Comparison of ENCODE assay signal across 9 cellular contexts in the genomic region with DNA sequence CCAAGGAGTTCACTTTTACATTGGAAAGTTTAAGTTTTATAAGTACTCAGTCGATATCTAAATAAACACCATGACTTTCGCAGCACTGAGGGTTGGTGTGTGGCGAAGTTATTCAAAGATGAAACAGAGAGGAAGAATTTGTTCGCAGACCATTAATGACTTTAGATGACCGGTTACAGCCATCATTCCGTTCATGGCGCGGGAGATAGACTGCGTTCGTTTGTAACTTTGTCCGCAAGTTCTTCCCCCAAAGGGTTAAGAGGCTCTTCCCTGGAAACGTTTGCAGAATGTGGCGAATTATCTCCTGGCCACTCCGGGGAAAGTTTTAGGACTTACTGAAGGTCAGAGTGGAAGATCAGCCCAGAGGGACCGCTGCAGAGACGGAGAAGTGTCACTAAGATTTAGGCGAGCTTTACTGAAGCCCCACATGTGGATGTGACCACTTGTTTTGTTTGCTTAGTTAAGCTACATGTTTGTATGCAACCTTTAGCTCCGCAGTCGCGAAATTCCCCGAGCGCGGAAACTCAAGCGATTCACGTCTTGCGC. TPM values are rescaled to one million over a fixed set of nuclear protein-coding genes. Genes with fewer than 3 reads are reported as not detected.
A peak's percentile ranks its signal among the peaks of the same experiment; 100 is the strongest.
DNase-seq lines count a peak whose midpoint lies in the region; ATAC-seq and TF ChIP-seq lines count a peak whose summit lies in the region.
"Had no signal": no experiment of that assay in that cellular context is flagged by ENCODE, and none has a peak within 500 bp of the region (broad histone marks: within the 10 kb centered on the region; RNA-seq: fewer than 3 reads in every experiment).

No MANE protein-coding gene starts in this region.

- POLR2A ChIA-PET in PC-9 (lab: Charles Lee; ENCODE audit: unreplicated experiment): no interaction called here

- peaks cover 17% of the 10 kb centered on the region; the same call in 1 of the 2 replicates for H3F3A ChIP-seq in PC-9 (ENCODE audit: insufficient read depth, low read depth)

- peak overlapping the region; percentile 53; the same call in 1 of the 2 replicates for H3K4me3 ChIP-seq in PC-9
- H3K4me3 ChIP-seq in esophagus squamous epithelium: peak overlapping the region in 3 of 4 donors; percentile 11 to 61 (median 32)
- no peak overlapping the region for H3K4me3 ChIP-seq in neuronal stem cell (ENCODE audit: low read length in 2 of 2)
- H3K4me3 ChIP-seq: lung had no signal

- peaks cover 18% of the 10 kb centered on the region for H3K4me1 ChIP-seq in PC-9 (replicated peaks; ENCODE audit: insufficient read depth)
- peaks cover 18 to 46% (median 23%) of the 10 kb centered on the region in 3 donors for H3K4me1 ChIP-seq in esophagus squamous epithelium
- peaks cover 2% of the 10 kb centered on the region in 2 donors for H3K4me1 ChIP-seq in neuronal stem cell (ENCODE audit: control insufficient read depth in 2 of 2, insufficient read depth in 1 of 2, low read depth in 1 of 2, low read length in 2 of 2)

- CTCF ChIA-PET in PC-9 (lab: Charles Lee): interaction anchor here (0.8 to 2.2 kb wide), 2 partner anchors 235 to 312 kb away, joined by 3 to 19 read pairs; no protein-coding TSS in a partner anchor

- H3K14ac ChIP-seq in neuronal stem cell (ENCODE audit: low read length): no peak overlapping the region

- WGBS in esophagus squamous epithelium, 2 donors: 16 to 21% methylated on average over 16 to 22 of the region's 26 CpGs
- no CpG with 5 or more reads among the region's 26 CpGs for WGBS in neuronal stem cell (ENCODE audit: extremely low coverage in 2 of 2, insufficient read length in 2 of 2, insufficient replicate concordance in 1 of 2), 2 donors

- H3K27me3 ChIP-seq in PC-9 (ENCODE audit: insufficient read depth, low read depth) (no peaks in the 10 kb centered on the region), esophagus squamous epithelium (peaks cover 21 to 98% (median 39%) of the 10 kb centered on the region in 4 donors), neuronal stem cell (ENCODE audit: control insufficient read depth in 3 of 3, insufficient read depth in 3 of 3, low read depth in 1 of 3, low read length in 3 of 3) (peaks cover 36 to 76% (median 71%) of the 10 kb centered on the region in 3 experiments)

- no peak overlapping the region for H4K91ac ChIP-seq in neuronal stem cell (ENCODE audit: low read depth, low read length, poor library complexity)

- BruUV-seq in PC-9 (replicated peaks; lab: Mats Ljungman, UMichigan): no TSS peak

- H2BK12ac ChIP-seq in neuronal stem cell (ENCODE audit: low read length): no peak overlapping the region

- H3K9me3 ChIP-seq in PC-9 (ENCODE audit: insufficient read depth, low read depth) (no peaks in the 10 kb centered on the region), esophagus squamous epithelium (no peaks in the 10 kb centered on the region), neuronal stem cell (replicated peaks in 1 of 2; ENCODE audit: control insufficient read depth in 2 of 2, insufficient read depth in 1 of 2, low read depth in 1 of 2, low read length in 2 of 2) (no peaks in the 10 kb centered on the region)

- H3K23ac ChIP-seq in neuronal stem cell (ENCODE audit: low read depth, low read length, poor library complexity): no peak overlapping the region

- no peak overlapping the region for H2BK120ac ChIP-seq in neuronal stem cell (ENCODE audit: low read depth, low read length)

- H3K4me2 ChIP-seq in PC-9: peak overlapping the region; percentile 78
- H3K4me2 ChIP-seq in neuronal stem cell (ENCODE audit: insufficient read depth, low read length, poor library complexity, severe bottlenecking): no peak overlapping the region

- no peak overlapping the region for H3K4ac ChIP-seq in neuronal stem cell (ENCODE audit: low read length)

- no peak overlapping the region for H3K27ac ChIP-seq in PC-9
- no peak overlapping the region for H3K27ac ChIP-seq in esophagus squamous epithelium
- no peak overlapping the region for H3K27ac ChIP-seq in neuronal stem cell (replicated peaks; ENCODE audit: low read length)

- intact Hi-C loops in PC-9 (cut with micrococcal nuclease; ENCODE audit: unreplicated experiment) (loop anchor here (1.0 to 10.0 kb wide), 5 partner anchors 92 to 496 kb away; a partner anchor contains a TSS), esophagus squamous epithelium (cut with DNase I) (no loop called here)

- H3K9me2 ChIP-seq in PC-9 (ENCODE audit: insufficient read depth): no peaks in the 10 kb centered on the region

- ATAC-seq in HG03520 (IDR thresholded peaks at IDR 0.05; ENCODE audit: unreplicated experiment) (no peak), HG03135 (IDR thresholded peaks at IDR 0.05; ENCODE audit: unreplicated experiment) (no peak)

- H2AFZ ChIP-seq in PC-9 (peak overlapping the region; percentile 69; the same call in 1 of the 2 replicates), neuronal stem cell (ENCODE audit: low read length) (peak overlapping the region; percentile 78)

- H3K36me3 ChIP-seq in PC-9 (ENCODE audit: low read depth): no peaks in the 10 kb centered on the region
- H3K36me3 ChIP-seq in esophagus squamous epithelium: no peaks in the 10 kb centered on the region
- H3K36me3 ChIP-seq in neuronal stem cell (replicated peaks in 1 of 2; ENCODE audit: control insufficient read depth in 2 of 2, insufficient read depth in 2 of 2, low read length in 2 of 2): no peaks in the 10 kb centered on the region

- in situ Hi-C loops in G401 (cut with HindIII; ENCODE audit: low sequenced_read_pairs): no loop called here

- no peaks in the 10 kb centered on the region for H4K20me1 ChIP-seq in PC-9 (ENCODE audit: insufficient read depth)

- H2AK5ac ChIP-seq in neuronal stem cell (ENCODE audit: low read depth, low read length): no peak overlapping the region

- DNase-seq in ELF-1 (ENCODE audit: low read depth, low spot score) (peak; percentile 40), PC-9 (no peak), esophagus squamous epithelium (lab: John Stamatoyannopoulos, UW) (no peak), neuronal stem cell (ENCODE audit: low spot score) (no peak), G401 (ENCODE audit: low spot score) (no peak), NCI-H524 treated with DMSO at 0.1 percent for 48 hours (lab: John Stamatoyannopoulos, UW) (no peak)

- TF ChIP-seq CTCF in PC-9 (conservative IDR thresholded peaks at IDR 0.05): no peak
- TF ChIP-seq CTCF in esophagus squamous epithelium (IDR thresholded peaks at IDR 0.05): no peak

- no peak overlapping the region for H4K8ac ChIP-seq in neuronal stem cell (ENCODE audit: low read depth, low read length)

- H2BK15ac ChIP-seq in neuronal stem cell (ENCODE audit: low read length): no peak overlapping the region

- no peak overlapping the region for H2BK5ac ChIP-seq in neuronal stem cell (ENCODE audit: low read length)

- TF ChIP-seq POLR2A in esophagus squamous epithelium (IDR thresholded peaks at IDR 0.05): no peak

- H3K79me2 ChIP-seq in PC-9 (ENCODE audit: low read depth): peaks cover 8% of the 10 kb centered on the region

- no peak overlapping the region for H3K9ac ChIP-seq in neuronal stem cell (ENCODE audit: low read depth, low read length, poor library complexity)

- H3K79me1 ChIP-seq in neuronal stem cell (ENCODE audit: low read depth, low read length): no peaks in the 10 kb centered on the region

- H3K18ac ChIP-seq in neuronal stem cell (ENCODE audit: low read length): no peak overlapping the region

RNA-seq across cellular contexts. Expression of a gene that starts 2.2 kb away (rescaled TPM):
- total RNA-seq in PC-9 (2021): 4.0 and 4.1 TPM in 2 replicates
- 1 to 10 TPM in 2 of 4 donors, under 1 TPM in 1, not detected in 1; 0.48 to 3.5 (median 1.5) TPM for total RNA-seq in esophagus squamous epithelium
- polyA plus RNA-seq in neuronal stem cell (2013, experiment 1 of 2): 0.07 TPM
- 0.06 TPM for polyA plus RNA-seq in neuronal stem cell (2013, experiment 2 of 2)
- 11.3 and 11.8 TPM in 2 replicates for total RNA-seq in G401 (2014; rRNA removed; shearing (Covaris generic))

RNA-seq across cellular contexts. Expression of a gene that starts 47.5 kb away (rescaled TPM):
- total RNA-seq in PC-9 (2021): 635 and 694 TPM in 2 replicates
- total RNA-seq in esophagus squamous epithelium: 100 to 1,000 TPM; 467 to 654 (median 574) TPM
- 1,368 TPM for polyA plus RNA-seq in neuronal stem cell (2013, experiment 1 of 2)
- polyA plus RNA-seq in neuronal stem cell (2013, experiment 2 of 2): 1,375 TPM
- 310 and 326 TPM in 2 replicates for total RNA-seq in G401 (2014; rRNA removed; shearing (Covaris generic))

Comparison
In these comparisons a context has a peak if more than half of its experiments do, and no peak if none do; other contexts are left out.
1. H3K4me3 ChIP-seq: peak in PC-9 (single experiment) and esophagus squamous epithelium (3 of 4); none in neuronal stem cell (0 of 2).